ENCODE assay signal across 1 cellular context in genomic region chr1:224727351-224727750, GRCh38.
TF ChIP-seq lines count a peak whose summit lies in the region.

No MANE protein-coding gene starts in this region.

TF ChIP-seq in HepG2, 621 proteins besides CTCF, POLR2A, EP300 and RAD21:
- no peak for TF ChIP-seq ZNF142 (CRISPR knock-in tag; IDR thresholded peaks at IDR 0.05)
- no peak for TF ChIP-seq ZHX2 (IDR thresholded peaks at IDR 0.05; ENCODE audit: low read depth)
- no peak for TF ChIP-seq ZHX2 (CRISPR knock-in tag; IDR thresholded peaks at IDR 0.05; ENCODE audit: borderline replicate concordance)
- TF ChIP-seq ZFX (CRISPR knock-in tag; IDR thresholded peaks at IDR 0.05; ENCODE audit: low read depth), result no peak
- TF ChIP-seq REST (IDR thresholded peaks at IDR 0.05; ENCODE audit: borderline replicate concordance in 1 of 2, low read depth in 1 of 2, low read length in 2 of 2), result no peak
- no peak for TF ChIP-seq AKAP8 (CRISPR knock-in tag; IDR thresholded peaks at IDR 0.05)
- no peak for TF ChIP-seq ZNF749 (CRISPR knock-in tag; IDR thresholded peaks at IDR 0.05; ENCODE audit: borderline replicate concordance)
- TF ChIP-seq AHDC1 (CRISPR knock-in tag; IDR thresholded peaks at IDR 0.05; ENCODE audit: borderline replicate concordance), result no peak
- no peak for TF ChIP-seq BRD4 (CRISPR knock-in tag; IDR thresholded peaks at IDR 0.05)
- TF ChIP-seq CBFB (CRISPR knock-in tag; IDR thresholded peaks at IDR 0.05), result no peak
- TF ChIP-seq TFAP4 (IDR thresholded peaks at IDR 0.05; ENCODE audit: borderline replicate concordance, low read depth), result no peak
- no peak for TF ChIP-seq HNRNPK (IDR thresholded peaks at IDR 0.05; ENCODE audit: low read depth, low read length, poor library complexity, severe bottlenecking)
- no peak for TF ChIP-seq ZNF879 (CRISPR knock-in tag; IDR thresholded peaks at IDR 0.05)
- no peak for TF ChIP-seq ZNF557 (CRISPR knock-in tag; IDR thresholded peaks at IDR 0.05)
- TF ChIP-seq ZBTB1 (CRISPR knock-in tag; IDR thresholded peaks at IDR 0.05; ENCODE audit: borderline replicate concordance), result no peak
- no peak for TF ChIP-seq ATF7 (IDR thresholded peaks at IDR 0.05)
- no peak for TF ChIP-seq ATF7 (CRISPR knock-in tag; IDR thresholded peaks at IDR 0.05)
- no peak for TF ChIP-seq WIZ (CRISPR knock-in tag; IDR thresholded peaks at IDR 0.05)
- no peak for TF ChIP-seq PHF21A (CRISPR knock-in tag; IDR thresholded peaks at IDR 0.05)
TF ChIP-seq in HepG2: peak in this region for 0.
